8 cellular contexts compared by ENCODE assay signal in genomic region chr15:57376695-57377477, GRCh38. TPM values are rescaled to one million over a fixed set of nuclear protein-coding genes. Genes with fewer than 3 reads are reported as not detected.
DNase-seq lines count a peak whose midpoint lies in the region; ATAC-seq, FAIRE-seq and TF ChIP-seq lines count a peak whose summit lies in the region.

No MANE protein-coding gene starts in this region.

- no peak for DNase-seq in activated CD8-positive, alpha-beta T cell treated with anti-CD3 and anti-CD28 coated beads, Interleukin-2, amount 10 ng/mL, durations not matched to agents 7 days and 5 days
- no peak for DNase-seq in activated CD8-positive, alpha-beta T cell treated with anti-CD3 and anti-CD28 coated beads for 36 hours
- DNase-seq in K562 (ENCODE audit: extremely low read depth in 1 of 4, low spot score in 3 of 4): peak in 1 of 4 experiments; percentile 18
- DNase-seq in kidney: peak; percentile 77
- no peak for DNase-seq in stimulated activated naive CD8-positive, alpha-beta T cell treated with anti-CD3 and anti-CD28 coated beads, Interleukin-15, amount 100 ng/mL, for 72 hours
- DNase-seq in OCI-M1 (lab: John Stamatoyannopoulos, UW): no peak
- DNase-seq in globus pallidus (ENCODE audit: low spot score): no peak

- peak; percentile 33 for ATAC-seq in activated CD8-positive, alpha-beta T cell treated with anti-CD3 and anti-CD28 coated beads, Interleukin-2, amount 10 ng/mL, durations not matched to agents 7 days and 5 days
- no peak for ATAC-seq in activated CD8-positive, alpha-beta T cell treated with anti-CD3 and anti-CD28 coated beads for 36 hours
- ATAC-seq in K562 (peak; percentile 26; the same call in 2 of the 3 replicates), GM19467 (IDR thresholded peaks at IDR 0.05; ENCODE audit: unreplicated experiment) (no peak)
- ATAC-seq in stimulated activated naive CD8-positive, alpha-beta T cell treated with anti-CD3 and anti-CD28 coated beads, Interleukin-15, amount 100 ng/mL, for 72 hours: peak; percentile 43

- in situ Hi-C loops in K562 (cut with MboI): no loop called here

- H3K27me3 ChIP-seq in K562 (ENCODE audit: control insufficient read depth in 2 of 2, insufficient read depth in 2 of 2, low read length in 2 of 2): peaks cover 52 to 74% of the 10 kb centered on the region in 2 experiments

- POLR2A ChIA-PET in activated CD8-positive, alpha-beta T cell treated with anti-CD3 and anti-CD28 coated beads, Interleukin-2, amount 10 ng/mL, durations not matched to agents 7 days and 5 days (lab: Charles Lee): no interaction called here
- POLR2A ChIA-PET in activated CD8-positive, alpha-beta T cell treated with anti-CD3 and anti-CD28 coated beads for 36 hours (lab: Charles Lee): no interaction called here
- POLR2A ChIA-PET in K562 (lab: Yijun Ruan, JAX): interaction anchor here (1.0 kb wide), 1 partner anchor 9 kb away, joined by 3 read pairs; no protein-coding TSS in a partner anchor

- H3K9me3 ChIP-seq in K562 (replicated peaks; ENCODE audit: control insufficient read depth, insufficient read depth, low read depth, low read length) (no peaks in the 10 kb centered on the region), kidney (ENCODE audit: control insufficient read depth in 1 of 2, low read length in 2 of 2) (no peaks in the 10 kb centered on the region)

- H3K27me3 Mint-ChIP-seq in activated CD8-positive, alpha-beta T cell treated with anti-CD3 and anti-CD28 coated beads, Interleukin-2, amount 10 ng/mL, durations not matched to agents 7 days and 5 days (ENCODE audit: low read depth): peaks cover 48% of the 10 kb centered on the region
- H3K27me3 Mint-ChIP-seq in activated CD8-positive, alpha-beta T cell treated with anti-CD3 and anti-CD28 coated beads for 36 hours: peaks cover 42% of the 10 kb centered on the region
- peaks cover 88% of the 10 kb centered on the region for H3K27me3 Mint-ChIP-seq in stimulated activated naive CD8-positive, alpha-beta T cell treated with anti-CD3 and anti-CD28 coated beads, Interleukin-15, amount 100 ng/mL, for 72 hours

- CTCF ChIA-PET in activated CD8-positive, alpha-beta T cell treated with anti-CD3 and anti-CD28 coated beads, Interleukin-2, amount 10 ng/mL, durations not matched to agents 7 days and 5 days (lab: Charles Lee): no interaction called here
- CTCF ChIA-PET in activated CD8-positive, alpha-beta T cell treated with anti-CD3 and anti-CD28 coated beads for 36 hours (lab: Charles Lee): no interaction called here
- CTCF ChIA-PET in K562 (lab: Yijun Ruan, JAX; ENCODE audit: low intra/inter-chr PET ratio): no interaction called here

- TF ChIP-seq POLR2A in K562 (conservative IDR thresholded peaks at IDR 0.05): no peak

- H3K36me3 Mint-ChIP-seq in activated CD8-positive, alpha-beta T cell treated with anti-CD3 and anti-CD28 coated beads, Interleukin-2, amount 10 ng/mL, durations not matched to agents 7 days and 5 days (ENCODE audit: low read depth): peaks cover 1% of the 10 kb centered on the region
- H3K36me3 Mint-ChIP-seq in activated CD8-positive, alpha-beta T cell treated with anti-CD3 and anti-CD28 coated beads for 36 hours (ENCODE audit: low read depth): no peaks in the 10 kb centered on the region

- H3K4me1 Mint-ChIP-seq in activated CD8-positive, alpha-beta T cell treated with anti-CD3 and anti-CD28 coated beads, Interleukin-2, amount 10 ng/mL, durations not matched to agents 7 days and 5 days (ENCODE audit: low read depth): peaks cover 8% of the 10 kb centered on the region
- H3K4me1 Mint-ChIP-seq in activated CD8-positive, alpha-beta T cell treated with anti-CD3 and anti-CD28 coated beads for 36 hours (ENCODE audit: low read depth): peaks cover 10% of the 10 kb centered on the region
- H3K4me1 Mint-ChIP-seq in stimulated activated naive CD8-positive, alpha-beta T cell treated with anti-CD3 and anti-CD28 coated beads, Interleukin-15, amount 100 ng/mL, for 72 hours: peaks cover 15% of the 10 kb centered on the region

- FAIRE-seq in K562 (lab: Jason Lieb, UNC) (no peak), kidney (lab: Jason Lieb, UNC) (no peak)

- TF ChIP-seq CTCF in activated CD8-positive, alpha-beta T cell treated with anti-CD3 and anti-CD28 coated beads for 36 hours (IDR thresholded peaks at IDR 0.05): no peak
- no peak for TF ChIP-seq CTCF in K562 (IDR thresholded peaks at IDR 0.05 in 2 of 3, conservative IDR thresholded peaks at IDR 0.05 in 1 of 3; ENCODE audit: insufficient read depth in 2 of 3, low read depth in 1 of 3, low read length in 3 of 3)
- TF ChIP-seq CTCF in kidney (IDR thresholded peaks at IDR 0.05; ENCODE audit: borderline replicate concordance, extremely low read depth, insufficient read depth): no peak

- peaks cover 0 to 11% of the 10 kb centered on the region in 2 experiments; a peak in 2 of 5 replicates for H3K4me1 ChIP-seq in K562 (replicated peaks in 1 of 2; ENCODE audit: control insufficient read depth in 2 of 2, insufficient read depth in 2 of 2, low read length in 2 of 2)
- H3K4me1 ChIP-seq in kidney (ENCODE audit: control insufficient read depth in 1 of 2, insufficient read depth in 1 of 2, low read depth in 1 of 2, low read length in 2 of 2): peaks cover 11 to 13% of the 10 kb centered on the region in 2 donors

- H3K36me3 ChIP-seq in K562 (ENCODE audit: control insufficient read depth, insufficient read depth, low read length) (no peaks in the 10 kb centered on the region), kidney (ENCODE audit: control insufficient read depth in 1 of 2, insufficient read depth in 2 of 2, low read length in 2 of 2) (peaks cover 0 to 3% of the 10 kb centered on the region in 2 donors)

- no peak overlapping the region for H3K4me2 ChIP-seq in K562 (ENCODE audit: insufficient read depth, low read length)

- intact Hi-C loops in activated CD8-positive, alpha-beta T cell treated with anti-CD3 and anti-CD28 coated beads for 36 hours (cut with micrococcal nuclease): no loop called here
- intact Hi-C loops in K562 (cut with micrococcal nuclease) (no loop called here), kidney (cut with DNase I) (no loop called here)

- no peak overlapping the region for H3K27ac ChIP-seq in K562 (ENCODE audit: extremely low read depth, low read depth, low read length)
- peak overlapping the region; percentile 94 to 96 for H3K27ac ChIP-seq in kidney (ENCODE audit: low read depth in 2 of 2, low read length in 2 of 2)

- no peaks in the 10 kb centered on the region for H3K9me3 Mint-ChIP-seq in activated CD8-positive, alpha-beta T cell treated with anti-CD3 and anti-CD28 coated beads, Interleukin-2, amount 10 ng/mL, durations not matched to agents 7 days and 5 days (ENCODE audit: insufficient read depth)
- H3K9me3 Mint-ChIP-seq in activated CD8-positive, alpha-beta T cell treated with anti-CD3 and anti-CD28 coated beads for 36 hours: no peaks in the 10 kb centered on the region
- H3K9me3 Mint-ChIP-seq in stimulated activated naive CD8-positive, alpha-beta T cell treated with anti-CD3 and anti-CD28 coated beads, Interleukin-15, amount 100 ng/mL, for 72 hours: no peaks in the 10 kb centered on the region

- H3K4me3 ChIP-seq in K562: no peak overlapping the region
- H3K4me3 ChIP-seq in kidney (ENCODE audit: low read length in 2 of 2): peak overlapping the region; percentile 79 to 93

- 20% methylated on average over 21 of the region's 49 CpGs for WGBS in K562 (ENCODE audit: insufficient coverage, low coverage, missing lambda C conversion rate)

- H3K27ac Mint-ChIP-seq in activated CD8-positive, alpha-beta T cell treated with anti-CD3 and anti-CD28 coated beads, Interleukin-2, amount 10 ng/mL, durations not matched to agents 7 days and 5 days: no peak overlapping the region
- no peak overlapping the region for H3K27ac Mint-ChIP-seq in activated CD8-positive, alpha-beta T cell treated with anti-CD3 and anti-CD28 coated beads for 36 hours
- peak overlapping the region in 1 of 2 donors; percentile 66 for H3K27ac Mint-ChIP-seq in stimulated activated naive CD8-positive, alpha-beta T cell treated with anti-CD3 and anti-CD28 coated beads, Interleukin-15, amount 100 ng/mL, for 72 hours

- BruUV-seq in K562 (replicated peaks; lab: Mats Ljungman, UMichigan): no TSS peak

- peak overlapping the region; percentile 25 for H3K4me3 Mint-ChIP-seq in activated CD8-positive, alpha-beta T cell treated with anti-CD3 and anti-CD28 coated beads, Interleukin-2, amount 10 ng/mL, durations not matched to agents 7 days and 5 days
- no peak overlapping the region for H3K4me3 Mint-ChIP-seq in activated CD8-positive, alpha-beta T cell treated with anti-CD3 and anti-CD28 coated beads for 36 hours
- H3K4me3 Mint-ChIP-seq in stimulated activated naive CD8-positive, alpha-beta T cell treated with anti-CD3 and anti-CD28 coated beads, Interleukin-15, amount 100 ng/mL, for 72 hours: peak overlapping the region; percentile 14 to 47

- no peak for TF ChIP-seq RAD21 in K562 (CRISPR knock-in tag; conservative IDR thresholded peaks at IDR 0.05 in 1 of 2, IDR thresholded peaks at IDR 0.05 in 1 of 2)

- peak overlapping the region in 1 of 2 experiments; percentile 63; a peak in 2 of 4 replicates for H3K9ac ChIP-seq in K562 (ENCODE audit: insufficient read depth in 1 of 2, low read depth in 2 of 2, low read length in 2 of 2)
- peak overlapping the region; percentile 95 to 97 for H3K9ac ChIP-seq in kidney (ENCODE audit: low read length in 2 of 2)

- peaks cover 8% of the 10 kb centered on the region; the same call in 1 of the 2 replicates for H4K20me1 ChIP-seq in K562 (replicated peaks; ENCODE audit: control insufficient read depth, insufficient read depth, low read length)

- no peak for TF ChIP-seq EP300 in K562 (IDR thresholded peaks at IDR 0.05; ENCODE audit: low read length)

- H3K9me1 ChIP-seq in K562 (ENCODE audit: control insufficient read depth, insufficient read depth, low read length): no peaks in the 10 kb centered on the region

- H3K79me2 ChIP-seq in K562 (ENCODE audit: control insufficient read depth, insufficient read depth, low read length): no peaks in the 10 kb centered on the region

- no peak overlapping the region for H2AFZ ChIP-seq in K562 (ENCODE audit: low read depth, low read length)

RNA-seq across cellular contexts. Expression of gene CGNL1, which starts 0.6 kb away (rescaled TPM):
- not detected for total RNA-seq in activated CD8-positive, alpha-beta T cell treated with anti-CD3 and anti-CD28 coated beads, Interleukin-2, amount 10 ng/mL, durations not matched to agents 7 days and 5 days
- total RNA-seq in activated CD8-positive, alpha-beta T cell treated with anti-CD3 and anti-CD28 coated beads for 36 hours: not detected
- total RNA-seq in K562 (2011; cell fraction: chromatin; rRNA removed; ENCODE audit: low replicate concordance): not detected in 2 replicates
- not detected in 2 replicates for total RNA-seq in K562 (2011; cell fraction: nucleolus; rRNA removed)
- total RNA-seq in K562 (2011; cell fraction: nucleoplasm; rRNA removed): not detected in 2 replicates
- total RNA-seq in K562 (2014; rRNA removed): not detected in 2 replicates
- total RNA-seq in K562 (2014; rRNA removed; fragmentation: Illumina TruSeq; extraction: Trizol): not detected in 2 replicates
- total RNA-seq in K562 (2015; rRNA removed; fragmentation: Illumina TruSeq; extraction: Trizol): not detected in 2 replicates
- total RNA-seq in K562 (2021): 0.07 and 0.18 TPM in 2 replicates
- not detected in 2 replicates for polyA plus RNA-seq in K562 (2011; rRNA removed)
- not detected in 2 replicates for polyA plus RNA-seq in K562 (2011; cell fraction: cytosol; rRNA removed)
- polyA plus RNA-seq in K562 (2011; cell fraction: nucleus; rRNA removed): 0.01 TPM in 1 of 2 replicates, not detected in the other
- 0.01 TPM in 1 of 2 replicates, not detected in the other for polyA plus RNA-seq in K562 (2012)
- 0.01 TPM in 1 of 2 replicates, not detected in the other for polyA plus RNA-seq in K562 (2014; fragmentation: Illumina TruSeq; extraction: Trizol)
- not detected for polyA plus RNA-seq in K562 (2014; fragmentation: Nextera tagmentation; extraction: Ambion mirVana)
- not detected in 2 replicates for polyA plus RNA-seq in K562 (2014; rRNA removed)
- not detected in 2 replicates for polyA minus RNA-seq in K562 (2011; rRNA and poly(A)+ RNA removed)
- not detected in 2 replicates for polyA minus RNA-seq in K562 (2011; cell fraction: cytosol; rRNA and poly(A)+ RNA removed)
- not detected in 2 replicates for polyA minus RNA-seq in K562 (2011; cell fraction: nucleus; rRNA and poly(A)+ RNA removed)
- total RNA-seq in kidney: 81.5 TPM
- polyA plus RNA-seq in kidney (ENCODE audit: insufficient read depth, low read depth, low replicate concordance): 62.0 TPM

Comparison
In these comparisons a context has a peak if more than half of its experiments do, and no peak if none do; other contexts are left out.
1. ATAC-seq: peak in activated CD8-positive, alpha-beta T cell treated with anti-CD3 and anti-CD28 coated beads, Interleukin-2, amount 10 ng/mL, durations not matched to agents 7 days and 5 days (single experiment), K562 (single experiment) and stimulated activated naive CD8-positive, alpha-beta T cell treated with anti-CD3 and anti-CD28 coated beads, Interleukin-15, amount 100 ng/mL, for 72 hours (single experiment); none in activated CD8-positive, alpha-beta T cell treated with anti-CD3 and anti-CD28 coated beads for 36 hours (single experiment) and GM19467 (single experiment).
2. RNA of gene CGNL1, which starts 0.6 kb away (total RNA-seq): 81.5 TPM in kidney (single experiment); not detected in activated CD8-positive, alpha-beta T cell treated with anti-CD3 and anti-CD28 coated beads, Interleukin-2, amount 10 ng/mL, durations not matched to agents 7 days and 5 days, not detected in activated CD8-positive, alpha-beta T cell treated with anti-CD3 and anti-CD28 coated beads for 36 hours and 0.07 to 0.18 TPM in K562; every median in the first group is over 10 times any median in the second.